Comparison of ENCODE assay signal across 15 cellular contexts in genomic region chr7:111788426-111788825, GRCh38.
DNase-seq lines count a peak whose midpoint lies in the region; TF ChIP-seq lines count a peak whose summit lies in the region.
"Had no signal": no experiment of that assay in that cellular context is flagged by ENCODE, and none has a peak within 500 bp of the region (broad histone marks: within the 10 kb centered on the region; RNA-seq: fewer than 3 reads in every experiment).

No MANE protein-coding gene starts in this region.

- no peaks in the 10 kb centered on the region for H3K27me3 Mint-ChIP-seq in Calu3 (ENCODE audit: unreplicated experiment)
- H3K27me3 Mint-ChIP-seq: CD4-positive, CD25-positive, alpha-beta regulatory T cell had no signal

- intact Hi-C loops in Calu3 (cut with micrococcal nuclease; ENCODE audit: unreplicated experiment) = no loop called here

- no peak overlapping the region for H3K27ac Mint-ChIP-seq in Calu3 (ENCODE audit: unreplicated experiment)
- H3K27ac Mint-ChIP-seq: CD4-positive, CD25-positive, alpha-beta regulatory T cell; natural killer cell had no signal

- TF ChIP-seq CTCF in fibroblast of lung (conservative IDR thresholded peaks at IDR 0.05 in 1 of 2, IDR thresholded peaks at IDR 0.05 in 1 of 2; ENCODE audit: low read depth in 1 of 2, low read length in 2 of 2) = no peak
- TF ChIP-seq CTCF in retinal pigment epithelial cell (conservative IDR thresholded peaks at IDR 0.05; ENCODE audit: low read depth, low read length) = no peak
- no peak for TF ChIP-seq CTCF in Calu3 (IDR thresholded peaks at IDR 0.05; ENCODE audit: unreplicated experiment)

- H2AFZ ChIP-seq in fibroblast of lung (ENCODE audit: low read length) = no peak overlapping the region

- no peaks in the 10 kb centered on the region for H3K4me1 ChIP-seq in fibroblast of lung (ENCODE audit: control insufficient read depth, extremely low read depth, insufficient read depth, low read length)
- H3K4me1 ChIP-seq: gastroesophageal sphincter, stomach had no signal

- H3K79me2 ChIP-seq in fibroblast of lung (ENCODE audit: control insufficient read depth, insufficient read depth, low read length) = no peaks in the 10 kb centered on the region

- H3K9ac ChIP-seq in fibroblast of lung (ENCODE audit: insufficient read depth, low read length) = no peak overlapping the region

- no peak overlapping the region for H3K4me3 ChIP-seq in fibroblast of lung (replicated peaks in 1 of 4; ENCODE audit: control extremely low read depth in 1 of 4, insufficient read depth in 1 of 4, low read depth in 3 of 4, low read length in 4 of 4)
- H3K4me3 ChIP-seq in retinal pigment epithelial cell (ENCODE audit: low read length) = no peak overlapping the region
- H3K4me3 ChIP-seq: gastroesophageal sphincter, lung, stomach had no signal

- H3K4me2 ChIP-seq in fibroblast of lung (ENCODE audit: extremely low read depth, insufficient read depth, low read length) = no peak overlapping the region

- H3K4me3 Mint-ChIP-seq in Calu3 (ENCODE audit: low read depth, unreplicated experiment) = no peak overlapping the region
- H3K4me3 Mint-ChIP-seq: CD4-positive, CD25-positive, alpha-beta regulatory T cell; natural killer cell had no signal

- H4K20me1 ChIP-seq in fibroblast of lung (ENCODE audit: control insufficient read depth, extremely low read depth, insufficient read depth, low read length) = no peaks in the 10 kb centered on the region

- CTCF ChIA-PET in Calu3 (lab: Charles Lee) = no interaction called here

- DNase-seq in NCI-H748 (lab: John Stamatoyannopoulos, UW; ENCODE audit: unreplicated experiment) (peak; percentile 64), NCI-H748 treated with DMSO at 0.1 percent for 48 hours (lab: John Stamatoyannopoulos, UW) (no peak), NCI-H82 (lab: John Stamatoyannopoulos, UW) (peak; percentile 92), fibroblast of lung (ENCODE audit: low read depth in 2 of 2) (peak; percentile 20 to 26), retinal pigment epithelial cell (ENCODE audit: low read depth) (peak; percentile 9), GM19240 (ENCODE audit: insufficient read length, low spot score) (no peak), Calu3 (no peak), NCI-H510A (lab: John Stamatoyannopoulos, UW) (no peak)
- DNase-seq: activated naive CD4-positive, alpha-beta T cell treated with anti-CD3 and anti-CD28 coated beads, Interleukin-2, amount 50 U/mL, for 16 hours; CD4-positive, CD25-positive, alpha-beta regulatory T cell; natural killer cell; NCI-H1048; stomach had no signal

- H3K4me1 Mint-ChIP-seq in Calu3 (ENCODE audit: low read depth, unreplicated experiment) = no peaks in the 10 kb centered on the region
- H3K4me1 Mint-ChIP-seq: CD4-positive, CD25-positive, alpha-beta regulatory T cell; natural killer cell had no signal

- H3K36me3 ChIP-seq in fibroblast of lung (ENCODE audit: control insufficient read depth, insufficient read depth, low read length) = no peaks in the 10 kb centered on the region
- H3K36me3 ChIP-seq: gastroesophageal sphincter had no signal

- no peaks in the 10 kb centered on the region for H3K27me3 ChIP-seq in fibroblast of lung (ENCODE audit: control insufficient read depth, insufficient read depth, low read length)
- H3K27me3 ChIP-seq: gastroesophageal sphincter, stomach had no signal

- no peaks in the 10 kb centered on the region for H3K9me3 ChIP-seq in fibroblast of lung (ENCODE audit: control insufficient read depth, insufficient read depth, low read depth, low read length)
- H3K9me3 ChIP-seq: gastroesophageal sphincter had no signal

- BruUV-seq in Calu3 (replicated peaks; lab: Mats Ljungman, UMichigan) = no TSS peak

- H3K36me3 Mint-ChIP-seq in Calu3 (ENCODE audit: insufficient read depth, unreplicated experiment) = no peaks in the 10 kb centered on the region
- H3K36me3 Mint-ChIP-seq: CD4-positive, CD25-positive, alpha-beta regulatory T cell had no signal

- H3K27ac ChIP-seq in fibroblast of lung (ENCODE audit: insufficient read depth, low read length) = no peak overlapping the region
- H3K27ac ChIP-seq: gastroesophageal sphincter, stomach had no signal

- no peaks in the 10 kb centered on the region for H3K9me3 Mint-ChIP-seq in Calu3 (ENCODE audit: low read depth, unreplicated experiment)

Comparison
In these comparisons a context has a peak if more than half of its experiments do, and no peak if none do; other contexts are left out.
1. DNase-seq: peak in NCI-H748 (single experiment), NCI-H82 (single experiment), fibroblast of lung (2 of 2) and retinal pigment epithelial cell (single experiment); none in NCI-H748 treated with DMSO at 0.1 percent for 48 hours (single experiment), GM19240 (single experiment), Calu3 (single experiment) and NCI-H510A (single experiment).